In the genomic region with DNA sequence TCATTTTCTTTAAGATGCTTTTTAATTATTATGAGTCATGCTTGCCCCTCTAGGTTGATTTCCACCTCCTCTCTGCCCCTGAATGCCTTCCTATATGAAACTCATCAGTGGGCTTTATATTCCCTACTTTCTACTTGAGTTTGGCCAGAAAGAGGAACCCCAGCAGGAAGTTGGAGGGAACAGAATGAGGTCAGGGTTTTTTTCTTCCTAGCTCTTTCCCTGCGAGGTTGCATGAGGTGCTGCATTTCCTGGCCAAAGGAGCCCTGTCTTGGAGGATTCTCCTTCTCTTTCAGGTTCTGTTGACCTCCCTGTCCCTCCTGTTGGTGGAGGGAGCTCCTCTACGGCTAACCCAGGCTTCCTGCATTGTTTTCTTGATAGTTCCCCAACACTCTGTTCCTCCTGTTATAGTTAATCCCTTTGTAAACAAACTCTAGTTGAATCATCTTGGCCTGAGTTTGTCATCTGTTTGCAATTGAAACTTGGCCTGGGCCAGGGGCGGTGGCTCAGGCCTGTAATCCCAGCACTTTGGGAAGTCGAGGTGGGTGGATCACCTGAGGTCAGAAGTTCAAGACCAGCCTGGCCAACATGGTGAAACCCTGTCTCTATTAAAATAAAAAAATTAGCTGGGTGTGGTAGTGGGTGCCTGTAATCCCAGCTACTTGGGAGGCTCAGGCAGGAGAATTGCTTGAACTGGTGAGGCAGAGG, we compare ENCODE assay signal across 11 cellular contexts. TPM values are rescaled to one million over a fixed set of nuclear protein-coding genes. Genes with fewer than 3 reads are reported as not detected.
DNase-seq lines count a peak whose midpoint lies in the region; ATAC-seq and TF ChIP-seq lines count a peak whose summit lies in the region.
"Had no signal": no experiment of that assay in that cellular context is flagged by ENCODE, and none has a peak within 500 bp of the region (broad histone marks: within the 10 kb centered on the region; RNA-seq: fewer than 3 reads in every experiment).

No MANE protein-coding gene starts in this region.

- peaks cover 5 to 18% (median 15%) of the 10 kb centered on the region in 3 donors for H3K4me1 ChIP-seq in esophagus squamous epithelium
- no peaks in the 10 kb centered on the region for H3K4me1 ChIP-seq in tibial nerve

- H3K27ac ChIP-seq in esophagus squamous epithelium = peak overlapping the region; percentile 52 to 79 (median 66)
- H3K27ac ChIP-seq in tibial nerve = peak overlapping the region in 1 of 4 donors; percentile 52
- H3K27ac ChIP-seq: dorsolateral prefrontal cortex had no signal

- H3K4me3 ChIP-seq in esophagus squamous epithelium (no peak overlapping the region), tibial nerve (no peak overlapping the region)
- H3K4me3 ChIP-seq: dorsolateral prefrontal cortex, lung had no signal

- H3K27me3 Mint-ChIP-seq in endothelial cell (ENCODE audit: unreplicated experiment) = peaks cover 2% of the 10 kb centered on the region

- TF ChIP-seq CTCF in esophagus squamous epithelium (IDR thresholded peaks at IDR 0.05) (no peak), tibial nerve (IDR thresholded peaks at IDR 0.05) (no peak), endothelial cell (IDR thresholded peaks at IDR 0.05; ENCODE audit: unreplicated experiment) (no peak)

- 4 to 22% methylated on average over 2 of the region's 4 CpGs for WGBS in esophagus squamous epithelium, 2 donors
- WGBS in tibial nerve, 2 donors = 41 to 42% methylated on average over 4 of the region's 4 CpGs

- H3K9me3 ChIP-seq in esophagus squamous epithelium = no peaks in the 10 kb centered on the region
- peaks cover 0 to 12% (median 0%) of the 10 kb centered on the region in 4 donors for H3K9me3 ChIP-seq in tibial nerve

- H3K27me3 ChIP-seq in esophagus squamous epithelium (no peaks in the 10 kb centered on the region), tibial nerve (no peaks in the 10 kb centered on the region)

- H3K36me3 Mint-ChIP-seq in endothelial cell (ENCODE audit: low read depth, unreplicated experiment) = no peaks in the 10 kb centered on the region

- no peak overlapping the region for H3K4me3 Mint-ChIP-seq in endothelial cell (ENCODE audit: unreplicated experiment)

- TF ChIP-seq POLR2A in esophagus squamous epithelium (IDR thresholded peaks at IDR 0.05) (no peak), tibial nerve (IDR thresholded peaks at IDR 0.05) (no peak), GM18505 (IDR thresholded peaks at IDR 0.05; ENCODE audit: borderline replicate concordance, extremely low read depth, insufficient read depth, insufficient read length) (no peak)

- peaks cover 9% of the 10 kb centered on the region for H3K4me1 Mint-ChIP-seq in endothelial cell (ENCODE audit: unreplicated experiment)

- DNase-seq in NOMO-1 (lab: John Stamatoyannopoulos, UW; ENCODE audit: unreplicated experiment in 2 of 2) (peak; percentile 3 to 19), NOMO-1 treated with DMSO at 0.1 percent for 48 hours (lab: John Stamatoyannopoulos, UW; ENCODE audit: unreplicated experiment) (no peak), NCI-H510A treated with DMSO at 0.1 percent for 48 hours (lab: John Stamatoyannopoulos, UW) (peak; percentile 81), esophagus squamous epithelium (lab: John Stamatoyannopoulos, UW) (no peak), tibial nerve (ENCODE audit: low spot score in 2 of 2) (peak; percentile 13 to 16), endothelial cell (ENCODE audit: low spot score) (no peak), NK-92 (lab: John Stamatoyannopoulos, UW; ENCODE audit: unreplicated experiment) (no peak)
- DNase-seq: dorsolateral prefrontal cortex, NCI-H524 treated with DMSO at 0.1 percent for 48 hours had no signal

- intact Hi-C loops in esophagus squamous epithelium (cut with DNase I) = no loop called here

- no peak for TF ChIP-seq EP300 in tibial nerve (IDR thresholded peaks at IDR 0.05)

- no peak for ATAC-seq in GM18505 (IDR thresholded peaks at IDR 0.05; ENCODE audit: unreplicated experiment)

- H3K27ac Mint-ChIP-seq in endothelial cell (ENCODE audit: unreplicated experiment) = no peak overlapping the region

- H3K36me3 ChIP-seq in esophagus squamous epithelium (no peaks in the 10 kb centered on the region), tibial nerve (no peaks in the 10 kb centered on the region)

- H3K9me3 Mint-ChIP-seq in endothelial cell (ENCODE audit: unreplicated experiment) = no peaks in the 10 kb centered on the region

RNA-seq across cellular contexts. Expression of a gene that starts 15.3 kb away (rescaled TPM):
- total RNA-seq in esophagus squamous epithelium = under 1 TPM in 1 of 4 donors, not detected in 3; 0.22 TPM
- total RNA-seq in tibial nerve = not detected
- not detected for total RNA-seq in endothelial cell (ENCODE audit: unreplicated experiment)
- total RNA-seq: dorsolateral prefrontal cortex had no signal

RNA-seq across cellular contexts. Expression of a gene that starts 52.2 kb away (rescaled TPM):
- 10 to 100 TPM; 43.9 to 62.8 (median 56.2) TPM for total RNA-seq in esophagus squamous epithelium
- 10 to 100 TPM; 41.1 to 55.0 (median 50.3) TPM for total RNA-seq in tibial nerve
- 59.2 TPM for total RNA-seq in endothelial cell (ENCODE audit: unreplicated experiment)

Comparison
In these comparisons a context has a peak if more than half of its experiments do, and no peak if none do; other contexts are left out.
1. DNase-seq: peak in NOMO-1 (2 of 2), NCI-H510A treated with DMSO at 0.1 percent for 48 hours (single experiment) and tibial nerve (2 of 2); none in NOMO-1 treated with DMSO at 0.1 percent for 48 hours (single experiment), esophagus squamous epithelium (single experiment), endothelial cell (single experiment) and NK-92 (single experiment).